In the genomic region with DNA sequence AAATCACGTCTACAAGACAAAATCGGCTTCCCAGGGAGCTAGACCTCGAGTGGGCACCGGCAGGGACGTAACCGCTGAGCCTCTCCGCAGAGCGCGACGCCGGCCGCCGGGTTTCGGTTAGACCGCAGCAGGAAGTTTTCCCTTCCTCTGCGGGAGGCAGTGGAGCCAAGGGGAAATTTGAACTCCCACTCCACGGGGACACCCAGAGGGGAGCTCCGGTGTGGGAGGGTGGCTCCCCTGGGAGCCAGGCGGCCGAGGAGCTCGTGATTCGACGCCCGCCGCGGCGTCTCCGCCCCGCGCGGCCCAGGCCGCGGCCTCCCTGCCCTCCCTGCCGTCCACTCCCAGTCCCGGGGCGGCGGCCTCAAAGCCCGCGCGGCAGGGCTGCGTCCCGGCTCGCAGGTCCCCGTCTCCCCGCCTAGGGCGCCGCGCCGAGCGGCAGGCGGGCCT, we compare ENCODE assay signal across 8 cellular contexts. TPM values are rescaled to one million over a fixed set of nuclear protein-coding genes. Genes with fewer than 3 reads are reported as not detected.
DNase-seq lines count a peak whose midpoint lies in the region; ATAC-seq and TF ChIP-seq lines count a peak whose summit lies in the region.

No MANE protein-coding gene starts in this region.

- H3K36me3 ChIP-seq in vagina: no peaks in the 10 kb centered on the region

- H3K27ac ChIP-seq in vagina: peak overlapping the region; percentile 98

- H3K27me3 ChIP-seq in vagina: no peaks in the 10 kb centered on the region

- TF ChIP-seq CTCF in NB4 (IDR thresholded peaks at IDR 0.05; ENCODE audit: low read depth, low read length) (no peak), fibroblast of pulmonary artery (IDR thresholded peaks at IDR 0.05; ENCODE audit: low read length, missing control alignments) (no peak), neural crest cell (conservative IDR thresholded peaks at IDR 0.05) (no peak), vagina (IDR thresholded peaks at IDR 0.05) (no peak)

- H3K9me3 ChIP-seq in vagina: no peaks in the 10 kb centered on the region

- intact Hi-C loops in vagina (cut with DNase I): loop anchor here (5.0 kb wide), 1 partner anchor 44 kb away; no protein-coding TSS in a partner anchor

- TF ChIP-seq POLR2A in NB4 (IDR thresholded peaks at IDR 0.05; ENCODE audit: extremely low read depth, insufficient read length) (no peak), vagina (IDR thresholded peaks at IDR 0.05) (no peak)

- DNase-seq in activated gamma-delta T cell (lab: John Stamatoyannopoulos, UW): peak; percentile 41
- DNase-seq in activated gamma-delta T cell treated with Interleukin-2 at 50 U/mL for 16 hours: no peak
- peak; percentile 93 for DNase-seq in NB4 (ENCODE audit: low read depth)
- peak; percentile 15 for DNase-seq in activated T-cell treated with anti-CD3 and anti-CD28 coated beads, Interleukin-2, amount 50 U/mL, for 4 hours
- peak; percentile 79 for DNase-seq in fibroblast of pulmonary artery (ENCODE audit: low read depth)
- no peak for DNase-seq in neural crest cell (ENCODE audit: low read depth, low spot score)
- DNase-seq in vagina (ENCODE audit: extremely low spot score in 2 of 2): no peak

- H3K4me3 ChIP-seq in NB4 (ENCODE audit: low read depth, low read length) (peak overlapping the region; percentile 90), fibroblast of pulmonary artery (replicated peaks; ENCODE audit: low read depth, low read length) (peak overlapping the region; percentile 77), vagina (peak overlapping the region; percentile 76 to 88)

- peaks cover 42% of the 10 kb centered on the region for H3K4me1 ChIP-seq in vagina

- no peaks in the 10 kb centered on the region for H3K9me3 Mint-ChIP-seq in activated T-cell treated with anti-CD3 and anti-CD28 coated beads, Interleukin-2, amount 50 U/mL, for 4 hours
- no peaks in the 10 kb centered on the region for H3K9me3 Mint-ChIP-seq in neural crest cell

- peak overlapping the region; percentile 86 for H3K4me3 Mint-ChIP-seq in activated T-cell treated with anti-CD3 and anti-CD28 coated beads, Interleukin-2, amount 50 U/mL, for 4 hours
- H3K4me3 Mint-ChIP-seq in neural crest cell: peak overlapping the region; percentile 92

- H3K36me3 Mint-ChIP-seq in activated T-cell treated with anti-CD3 and anti-CD28 coated beads, Interleukin-2, amount 50 U/mL, for 4 hours (ENCODE audit: insufficient read depth): peaks cover 2% of the 10 kb centered on the region
- H3K36me3 Mint-ChIP-seq in neural crest cell (ENCODE audit: low read depth): no peaks in the 10 kb centered on the region

- H3K27me3 Mint-ChIP-seq in activated T-cell treated with anti-CD3 and anti-CD28 coated beads, Interleukin-2, amount 50 U/mL, for 4 hours (ENCODE audit: low read depth): no peaks in the 10 kb centered on the region
- H3K27me3 Mint-ChIP-seq in neural crest cell (ENCODE audit: low read depth): no peaks in the 10 kb centered on the region

- peaks cover 67% of the 10 kb centered on the region for H3K4me1 Mint-ChIP-seq in activated T-cell treated with anti-CD3 and anti-CD28 coated beads, Interleukin-2, amount 50 U/mL, for 4 hours (ENCODE audit: low read depth)
- peaks cover 31% of the 10 kb centered on the region for H3K4me1 Mint-ChIP-seq in neural crest cell

- ATAC-seq in HG02610 (IDR thresholded peaks at IDR 0.05; ENCODE audit: unreplicated experiment): peak; percentile 36
- ATAC-seq in activated T-cell treated with anti-CD3 and anti-CD28 coated beads, Interleukin-2, amount 50 U/mL, for 4 hours: peak; percentile 36 to 42

- H3K27ac Mint-ChIP-seq in neural crest cell (ENCODE audit: unreplicated experiment): peak overlapping the region; percentile 98

RNA-seq across cellular contexts. Expression of a gene that starts 0.4 kb away (rescaled TPM):
- total RNA-seq in activated T-cell treated with anti-CD3 and anti-CD28 coated beads, Interleukin-2, amount 50 U/mL, for 4 hours: 10 to 100 TPM; 20.0 to 24.1 (median 21.5) TPM
- 39.4 and 42.2 TPM in 2 replicates for total RNA-seq in neural crest cell
- total RNA-seq in vagina: 76.9 TPM

Comparison
In these comparisons a context has a peak if more than half of its experiments do, and no peak if none do; other contexts are left out.
1. DNase-seq: peak in activated gamma-delta T cell (single experiment), NB4 (single experiment), activated T-cell treated with anti-CD3 and anti-CD28 coated beads, Interleukin-2, amount 50 U/mL, for 4 hours (single experiment) and fibroblast of pulmonary artery (single experiment); none in activated gamma-delta T cell treated with Interleukin-2 at 50 U/mL for 16 hours (single experiment), neural crest cell (single experiment) and vagina (0 of 2).
2. Peak in every context shown above with its lines, with median percentiles within 50 percentile points of each other: H3K4me3 ChIP-seq.